In the genomic region with DNA sequence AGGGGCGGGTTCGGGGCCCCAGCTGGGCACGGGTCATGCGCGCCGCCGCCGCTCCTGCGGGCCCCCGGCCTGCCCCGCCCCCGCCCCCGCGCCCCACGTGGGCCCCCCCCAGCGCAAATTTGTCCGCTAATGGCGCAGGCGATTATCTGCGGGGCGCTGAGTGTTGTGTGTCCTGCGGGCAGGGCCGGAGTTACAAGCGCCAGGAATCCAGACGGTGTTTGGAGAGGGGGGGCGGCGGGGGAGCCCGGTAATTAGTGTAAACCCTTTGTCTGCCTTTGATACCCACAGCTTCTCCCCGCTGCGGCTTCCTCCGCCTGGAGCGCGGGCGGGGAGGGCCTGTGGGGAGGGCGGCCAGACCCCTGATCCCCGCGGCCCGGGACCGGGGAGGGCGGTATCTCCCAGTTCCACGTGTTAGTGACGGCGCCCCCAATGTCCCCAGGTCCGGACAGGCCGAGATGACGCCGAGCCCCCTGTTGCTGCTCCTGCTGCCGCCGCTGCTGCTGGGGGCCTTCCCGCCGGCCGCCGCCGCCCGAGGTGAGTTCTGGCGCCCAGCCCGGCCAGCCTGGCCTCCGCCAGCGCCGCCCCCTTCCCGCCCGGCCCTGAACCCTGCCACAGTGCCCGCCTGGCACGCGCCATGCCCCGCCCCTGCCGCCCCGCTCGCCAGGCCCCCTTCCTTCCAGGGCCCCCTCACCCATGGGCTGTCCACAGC, we compare ENCODE assay signal across 8 cellular contexts.
DNase-seq lines count a peak whose midpoint lies in the region; ATAC-seq, FAIRE-seq and TF ChIP-seq lines count a peak whose summit lies in the region.

No MANE protein-coding gene starts in this region.

- peaks cover 23% of the 10 kb centered on the region for H3K4me1 ChIP-seq in mucosa of stomach (ENCODE audit: control insufficient read depth, insufficient read depth, low read length)

- DNase-seq in NCI-H748 (lab: John Stamatoyannopoulos, UW; ENCODE audit: unreplicated experiment) (peak; percentile 36), NCI-H748 treated with DMSO at 0.1 percent for 48 hours (lab: John Stamatoyannopoulos, UW) (no peak), T-helper 9 cell (peak; percentile 41), coronary artery (ENCODE audit: low spot score) (no peak), urothelium cell line (ENCODE audit: low spot score) (peak; percentile 63)

- no peak for TF ChIP-seq POLR2A in GM18505 (IDR thresholded peaks at IDR 0.05; ENCODE audit: borderline replicate concordance, extremely low read depth, insufficient read depth, insufficient read length)

- ATAC-seq in HG03378 (IDR thresholded peaks at IDR 0.05; ENCODE audit: unreplicated experiment) (no peak), GM18505 (IDR thresholded peaks at IDR 0.05; ENCODE audit: unreplicated experiment) (no peak)

- H3K36me3 ChIP-seq in mucosa of stomach (ENCODE audit: control insufficient read depth, insufficient read depth, low read length) = no peaks in the 10 kb centered on the region

- H3K27me3 ChIP-seq in mucosa of stomach (ENCODE audit: control insufficient read depth, insufficient read depth, low read length) = peaks cover 19% of the 10 kb centered on the region

- no peak for TF ChIP-seq CTCF in coronary artery (IDR thresholded peaks at IDR 0.05)

- no peak for FAIRE-seq in urothelium cell line (lab: Jason Lieb, UNC)

- H3K9ac ChIP-seq in mucosa of stomach (ENCODE audit: low read length) = peak overlapping the region; percentile 47

- H3K4me3 ChIP-seq in coronary artery (peak overlapping the region; percentile 85), mucosa of stomach (ENCODE audit: low read length) (no peak overlapping the region)

- H3K9me3 ChIP-seq in mucosa of stomach (ENCODE audit: control insufficient read depth, low read length) = no peaks in the 10 kb centered on the region

- H3K27ac ChIP-seq in coronary artery = peak overlapping the region in 1 of 2 donors; percentile 82

Comparison
In these comparisons a context has a peak if more than half of its experiments do, and no peak if none do; other contexts are left out.
1. DNase-seq: peak in NCI-H748 (single experiment), T-helper 9 cell (single experiment) and urothelium cell line (single experiment); none in NCI-H748 treated with DMSO at 0.1 percent for 48 hours (single experiment) and coronary artery (single experiment).